Comparison of ENCODE assay signal across 8 cellular contexts in the genomic region with DNA sequence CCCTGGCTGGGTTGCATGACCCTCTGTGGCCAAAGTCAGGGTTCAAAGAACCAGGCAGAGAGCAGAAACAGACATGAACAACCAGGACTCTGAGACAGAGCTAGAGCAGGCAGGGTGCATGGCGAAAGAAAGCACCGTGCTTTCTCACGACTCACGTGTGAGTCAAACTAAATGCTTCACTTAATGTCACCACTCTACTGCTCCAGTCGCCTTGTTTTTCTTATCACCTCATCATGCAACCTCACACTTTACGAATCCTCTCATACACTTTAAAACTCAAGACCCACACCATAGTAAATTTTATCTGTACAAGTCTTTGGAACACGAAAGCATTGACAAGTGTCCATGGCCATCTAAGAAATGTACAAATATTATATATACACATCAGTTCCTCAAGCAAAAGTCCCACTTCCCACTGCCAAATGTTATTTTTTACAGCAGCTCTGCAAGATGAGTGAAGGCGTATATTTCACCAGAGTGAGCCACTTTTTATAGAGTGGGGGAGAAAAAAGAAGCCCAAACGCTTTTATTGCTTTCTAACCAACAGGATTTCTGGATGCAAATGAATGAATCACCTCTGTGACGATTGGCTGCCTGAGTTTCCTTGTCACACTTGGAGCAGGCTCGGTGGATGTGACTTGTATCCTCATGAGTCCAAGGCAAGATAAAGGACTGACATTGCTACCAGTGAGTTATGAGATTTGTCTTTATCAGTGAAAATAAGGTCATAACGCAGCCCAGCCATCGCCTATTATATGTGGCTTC. TPM values are rescaled to one million over a fixed set of nuclear protein-coding genes. Genes with fewer than 3 reads are reported as not detected.
DNase-seq lines count a peak whose midpoint lies in the region; TF ChIP-seq lines count a peak whose summit lies in the region.

No MANE protein-coding gene starts in this region.

- H3K9me3 ChIP-seq in HAP-1 = no peaks in the 10 kb centered on the region
- H3K9me3 ChIP-seq in prostate gland = no peaks in the 10 kb centered on the region
- no peaks in the 10 kb centered on the region for H3K9me3 ChIP-seq in OCI-LY7 (ENCODE audit: low read length)

- in situ Hi-C loops in HAP-1 (cut with MboI; ENCODE audit: low sequenced_read_pairs) = no loop called here

- no peak overlapping the region for H3K27ac Mint-ChIP-seq in mesothelial cell of epicardium

- TF ChIP-seq POLR2A in prostate gland (IDR thresholded peaks at IDR 0.05) = no peak

- no peaks in the 10 kb centered on the region for H4K20me1 ChIP-seq in OCI-LY7 (ENCODE audit: insufficient read depth, low read length)

- H2AFZ ChIP-seq in OCI-LY7 (ENCODE audit: low read length) = no peak overlapping the region

- H3K36me3 ChIP-seq in HAP-1 (replicated peaks) (no peaks in the 10 kb centered on the region), prostate gland (no peaks in the 10 kb centered on the region), OCI-LY7 (ENCODE audit: insufficient read depth, low read length) (no peaks in the 10 kb centered on the region)

- H3K27ac ChIP-seq in prostate gland (no peak overlapping the region), OCI-LY7 (ENCODE audit: low read depth, low read length, poor library complexity, severe bottlenecking) (no peak overlapping the region)

- peaks cover 5% of the 10 kb centered on the region; the same call in 1 of the 2 replicates for H3K4me1 ChIP-seq in HAP-1
- H3K4me1 ChIP-seq in prostate gland (replicated peaks) = no peaks in the 10 kb centered on the region
- H3K4me1 ChIP-seq in OCI-LY7 (ENCODE audit: insufficient read depth, low read length, poor library complexity, severe bottlenecking) = no peaks in the 10 kb centered on the region

- no peak overlapping the region for H3K4me3 ChIP-seq in HAP-1
- no peak overlapping the region for H3K4me3 ChIP-seq in prostate gland
- H3K4me3 ChIP-seq in OCI-LY7 (ENCODE audit: low read depth, low read length, poor library complexity, severe bottlenecking) = no peak overlapping the region

- 20% methylated on average over 13 of the region's 13 CpGs for WGBS in prostate gland

- no peaks in the 10 kb centered on the region for H3K79me2 ChIP-seq in OCI-LY7 (ENCODE audit: insufficient read depth, low read depth, low read length)

- peaks cover 6% of the 10 kb centered on the region for H3K4me1 Mint-ChIP-seq in mesothelial cell of epicardium

- CTCF ChIA-PET in OCI-LY7 (lab: Charles Lee; ENCODE audit: unreplicated experiment) = no interaction called here

- TF ChIP-seq CTCF in prostate gland (IDR thresholded peaks at IDR 0.05) = no peak
- no peak for TF ChIP-seq CTCF in OCI-LY7 (conservative IDR thresholded peaks at IDR 0.05; ENCODE audit: low read length)
- no peak for TF ChIP-seq CTCF in mesothelial cell of epicardium (IDR thresholded peaks at IDR 0.05; ENCODE audit: unreplicated experiment)

- peak; percentile 65 to 81 for DNase-seq in HAP-1 (ENCODE audit: low spot score in 2 of 2)
- peak; percentile 68 for DNase-seq in NCI-H69 (lab: John Stamatoyannopoulos, UW)
- DNase-seq in dermis blood vessel endothelial cell = peak; percentile 47
- peak; percentile 64 for DNase-seq in prostate gland (ENCODE audit: low spot score)
- no peak for DNase-seq in OCI-LY7 (ENCODE audit: low spot score)
- DNase-seq in stimulated activated naive CD4-positive, alpha-beta T cell (lab: John Stamatoyannopoulos, UW) = no peak
- no peak for DNase-seq in mesothelial cell of epicardium (ENCODE audit: low spot score in 2 of 2, unreplicated experiment in 2 of 2)
- DNase-seq in stimulated activated CD8-positive, alpha-beta memory T cell treated with anti-CD3 and anti-CD28 coated beads, Interleukin-4, amount 100 ng/mL, for 48 hours = no peak

- peaks cover 10% of the 10 kb centered on the region for H3K27me3 Mint-ChIP-seq in mesothelial cell of epicardium (ENCODE audit: low read depth)

- intact Hi-C loops in prostate gland (cut with DNase I) = no loop called here
- intact Hi-C loops in OCI-LY7 (cut with micrococcal nuclease; ENCODE audit: unreplicated experiment) = no loop called here

- H3K4me3 Mint-ChIP-seq in mesothelial cell of epicardium = no peak overlapping the region

- no peaks in the 10 kb centered on the region for H3K36me3 Mint-ChIP-seq in mesothelial cell of epicardium

- no peaks in the 10 kb centered on the region for H3K9me2 ChIP-seq in OCI-LY7 (ENCODE audit: insufficient read depth, low read length)

- H3K27me3 ChIP-seq in HAP-1 (ENCODE audit: low read depth) (peaks cover 2% of the 10 kb centered on the region; the same call in 1 of the 2 replicates), prostate gland (replicated peaks; ENCODE audit: insufficient read depth) (no peaks in the 10 kb centered on the region)

- no TSS peak for BruUV-seq in OCI-LY7 (replicated peaks; lab: Mats Ljungman, UMichigan)

- no peak overlapping the region for H3K4me2 ChIP-seq in OCI-LY7 (ENCODE audit: low read length)

- POLR2A ChIA-PET in OCI-LY7 (lab: Charles Lee) = interaction anchor here (0.5 kb wide), 1 partner anchor 10 kb away, joined by 3 read pairs; no protein-coding TSS in a partner anchor

- H3K9me3 Mint-ChIP-seq in mesothelial cell of epicardium = no peaks in the 10 kb centered on the region

RNA-seq across cellular contexts. Expression of a gene that starts 16.0 kb away (rescaled TPM):
- total RNA-seq in dermis blood vessel endothelial cell (not detected in 2 replicates), prostate gland (not detected), OCI-LY7 (2022) (6.8 and 9.1 TPM in 2 replicates), mesothelial cell of epicardium (1.2 to 3.7 TPM (median 1.5 TPM) in 3 replicates)
- total RNA-seq in OCI-LY7 (2014; rRNA removed; shearing (Covaris generic)) = 3.3 and 3.5 TPM in 2 replicates

RNA-seq across cellular contexts. Expression of a gene that starts 23.9 kb away (rescaled TPM):
- total RNA-seq in dermis blood vessel endothelial cell (36.1 and 37.0 TPM in 2 replicates), prostate gland (10 to 100 TPM; 19.4 to 35.0 TPM), OCI-LY7 (2022) (57.8 and 67.6 TPM in 2 replicates), mesothelial cell of epicardium (34.7 to 39.2 TPM (median 36.4 TPM) in 3 replicates)
- 33.9 and 41.2 TPM in 2 replicates for total RNA-seq in OCI-LY7 (2014; rRNA removed; shearing (Covaris generic))

Comparison
In these comparisons a context has a peak if more than half of its experiments do, and no peak if none do; other contexts are left out.
1. DNase-seq: peak in HAP-1 (2 of 2), NCI-H69 (single experiment), dermis blood vessel endothelial cell (single experiment) and prostate gland (single experiment); none in OCI-LY7 (single experiment), stimulated activated naive CD4-positive, alpha-beta T cell (0 of 6), mesothelial cell of epicardium (0 of 2) and stimulated activated CD8-positive, alpha-beta memory T cell treated with anti-CD3 and anti-CD28 coated beads, Interleukin-4, amount 100 ng/mL, for 48 hours (single experiment).